1 cellular context compared by ENCODE assay signal in genomic region chr19:8307965-8308866, GRCh38.
TF ChIP-seq lines count a peak whose summit lies in the region.

Gene CD320 (minus strand): TSS chr19:8308358. CDS start chr19:8308290, 68 bp downstream.

TF ChIP-seq in WTC11, 78 proteins besides CTCF, POLR2A, EP300 and RAD21 (continued from another document and continues in another):
- no peak for TF ChIP-seq PREB (CRISPR knock-in tag; IDR thresholded peaks at IDR 0.05; ENCODE audit: borderline replicate concordance)
- TF ChIP-seq KAT7 (CRISPR knock-in tag; IDR thresholded peaks at IDR 0.05; ENCODE audit: borderline replicate concordance), result peak; percentile 85; the same call in 1 of the 2 replicates
- TF ChIP-seq ATF3 (CRISPR knock-in tag; conservative IDR thresholded peaks at IDR 0.05), result no peak
- no peak for TF ChIP-seq CBFB (CRISPR knock-in tag; IDR thresholded peaks at IDR 0.05; ENCODE audit: low read depth)
- TF ChIP-seq OVOL2 (CRISPR knock-in tag; IDR thresholded peaks at IDR 0.05; ENCODE audit: borderline replicate concordance), result no peak
- TF ChIP-seq ZBTB21 (CRISPR knock-in tag; IDR thresholded peaks at IDR 0.05; ENCODE audit: borderline replicate concordance), result 0 out of 2 replicates have a peak, but pooled peaks have one; percentile 56
- peak; percentile 32; the same call in 1 of the 2 replicates for TF ChIP-seq PRDM15 (CRISPR knock-in tag; IDR thresholded peaks at IDR 0.05)
- TF ChIP-seq USF1 (CRISPR knock-in tag; IDR thresholded peaks at IDR 0.05), result peak; percentile 76
- no peak for TF ChIP-seq ATF2 (CRISPR knock-in tag; IDR thresholded peaks at IDR 0.05; ENCODE audit: borderline replicate concordance, low read depth)
- TF ChIP-seq RELA (CRISPR knock-in tag; IDR thresholded peaks at IDR 0.05; ENCODE audit: borderline replicate concordance), result 0 out of 2 replicates have a peak, but pooled peaks have one; percentile 76
- peak; percentile 80 for TF ChIP-seq GABPB1 (CRISPR knock-in tag; IDR thresholded peaks at IDR 0.05)
- no peak for TF ChIP-seq ELF4 (CRISPR knock-in tag; IDR thresholded peaks at IDR 0.05; ENCODE audit: low read depth)
- TF ChIP-seq IRF1 (CRISPR knock-in tag; IDR thresholded peaks at IDR 0.05), result no peak; the same call in none of the 2 replicates
- no peak for TF ChIP-seq E2F4 (CRISPR knock-in tag; IDR thresholded peaks at IDR 0.05; ENCODE audit: borderline replicate concordance, low read depth)
- TF ChIP-seq MAX (CRISPR knock-in tag; IDR thresholded peaks at IDR 0.05), result peak; percentile 97
- 0 out of 2 replicates have a peak, but pooled peaks have one; percentile 39 for TF ChIP-seq ZNF263 (CRISPR knock-in tag; IDR thresholded peaks at IDR 0.05; ENCODE audit: low read depth)
- TF ChIP-seq USF2 (CRISPR knock-in tag; IDR thresholded peaks at IDR 0.05), result peak; percentile 81
- TF ChIP-seq HMGA2 (CRISPR knock-in tag; IDR thresholded peaks at IDR 0.05), result no peak
- peak; percentile 84; the same call in 1 of the 2 replicates for TF ChIP-seq ARID4B (CRISPR knock-in tag; IDR thresholded peaks at IDR 0.05; ENCODE audit: borderline replicate concordance)
- TF ChIP-seq ERG (CRISPR knock-in tag; IDR thresholded peaks at IDR 0.05), result 0 out of 2 replicates have a peak, but pooled peaks have one; percentile 21
- 0 out of 2 replicates have a peak, but pooled peaks have one; percentile 61 for TF ChIP-seq TEAD4 (CRISPR knock-in tag; IDR thresholded peaks at IDR 0.05)
- TF ChIP-seq SMAD4 (CRISPR knock-in tag; IDR thresholded peaks at IDR 0.05), result peak; percentile 44; the same call in 1 of the 2 replicates
- TF ChIP-seq E2F5 (CRISPR knock-in tag; IDR thresholded peaks at IDR 0.05), result peak; percentile 63; the same call in 1 of the 2 replicates
- TF ChIP-seq FOXP4 (CRISPR knock-in tag; IDR thresholded peaks at IDR 0.05), result peak; percentile 78
- no peak for TF ChIP-seq ATF6 (CRISPR knock-in tag; IDR thresholded peaks at IDR 0.05)
- no peak for TF ChIP-seq E2F1 (CRISPR knock-in tag; IDR thresholded peaks at IDR 0.05)
